11 cellular contexts compared by ENCODE assay signal in genomic region chr2:42924436-42924897, GRCh38.
DNase-seq lines count a peak whose midpoint lies in the region; TF ChIP-seq lines count a peak whose summit lies in the region.
"Had no signal": no experiment of that assay in that cellular context is flagged by ENCODE, and none has a peak within 500 bp of the region (broad histone marks: within the 10 kb centered on the region; RNA-seq: fewer than 3 reads in every experiment).

No MANE protein-coding gene starts in this region.

- no TSS peak for BruUV-seq in PC-9 (replicated peaks; lab: Mats Ljungman, UMichigan)

- H3K27ac ChIP-seq in ascending aorta (peak overlapping the region; percentile 97 to 98), left ventricle myocardium inferior (replicated peaks) (peak overlapping the region; percentile 92), prostate gland (peak overlapping the region; percentile 78 to 81), PC-9 (no peak overlapping the region)

- no peaks in the 10 kb centered on the region for H3K27me3 ChIP-seq in ascending aorta
- no peaks in the 10 kb centered on the region for H3K27me3 ChIP-seq in left ventricle myocardium inferior (ENCODE audit: low read depth)
- H3K27me3 ChIP-seq in prostate gland (replicated peaks; ENCODE audit: insufficient read depth) = no peaks in the 10 kb centered on the region
- H3K27me3 ChIP-seq in PC-9 (ENCODE audit: insufficient read depth, low read depth) = no peaks in the 10 kb centered on the region

- intact Hi-C loops in ascending aorta (cut with DNase I) (loop anchor here (2.0 kb wide), 2 partner anchors 38 to 96 kb away; no protein-coding TSS in a partner anchor), left ventricle myocardium inferior (cut with micrococcal nuclease) (loop anchor here (10.0 kb wide), 1 partner anchor 60 kb away; no protein-coding TSS in a partner anchor), prostate gland (cut with DNase I) (no loop called here), PC-9 (cut with micrococcal nuclease; ENCODE audit: unreplicated experiment) (no loop called here)

- H3K36me3 ChIP-seq in ascending aorta = no peaks in the 10 kb centered on the region
- no peaks in the 10 kb centered on the region for H3K36me3 ChIP-seq in left ventricle myocardium inferior
- H3K36me3 ChIP-seq in prostate gland = no peaks in the 10 kb centered on the region
- H3K36me3 ChIP-seq in PC-9 (ENCODE audit: low read depth) = no peaks in the 10 kb centered on the region

- peaks cover 35 to 92% of the 10 kb centered on the region in 2 donors for H3K4me1 ChIP-seq in ascending aorta
- H3K4me1 ChIP-seq in left ventricle myocardium inferior = peaks cover 84% of the 10 kb centered on the region
- H3K4me1 ChIP-seq in prostate gland (replicated peaks) = peaks cover 27% of the 10 kb centered on the region
- H3K4me1 ChIP-seq in PC-9 (replicated peaks; ENCODE audit: insufficient read depth) = peaks cover 21% of the 10 kb centered on the region

- H3K79me2 ChIP-seq in PC-9 (ENCODE audit: low read depth) = no peaks in the 10 kb centered on the region

- CTCF ChIA-PET in AG04449 (lab: Yijun Ruan, JAX) (interaction anchor here (0.9 to 13.3 kb wide), 9 partner anchors 8 to 305 kb away, joined by 3 to 126 read pairs (median 5); no protein-coding TSS in a partner anchor), PC-9 (lab: Charles Lee) (no interaction called here)

- no peak overlapping the region for H3K4me2 ChIP-seq in PC-9

- no peaks in the 10 kb centered on the region for H3K9me2 ChIP-seq in PC-9 (ENCODE audit: insufficient read depth)

- TF ChIP-seq CTCF in AG04449 (IDR thresholded peaks at IDR 0.05; ENCODE audit: insufficient read depth, low read length, missing control alignments) (no peak), ascending aorta (IDR thresholded peaks at IDR 0.05) (no peak), left ventricle myocardium inferior (IDR thresholded peaks at IDR 0.05; ENCODE audit: borderline replicate concordance) (no peak), prostate gland (IDR thresholded peaks at IDR 0.05) (no peak), PC-9 (conservative IDR thresholded peaks at IDR 0.05) (no peak)

- H3K9me3 ChIP-seq in ascending aorta = no peaks in the 10 kb centered on the region
- no peaks in the 10 kb centered on the region for H3K9me3 ChIP-seq in left ventricle myocardium inferior (replicated peaks)
- no peaks in the 10 kb centered on the region for H3K9me3 ChIP-seq in prostate gland
- H3K9me3 ChIP-seq in PC-9 (ENCODE audit: insufficient read depth, low read depth) = no peaks in the 10 kb centered on the region

- H3F3A ChIP-seq in PC-9 (ENCODE audit: insufficient read depth, low read depth) = no peaks in the 10 kb centered on the region

- no peak for DNase-seq in AG04449 (ENCODE audit: low read depth, low spot score)
- peak in 1 of 2 donors; percentile 82 for DNase-seq in ascending aorta (ENCODE audit: low spot score in 2 of 2)
- DNase-seq in left ventricle myocardium inferior = no peak
- no peak for DNase-seq in prostate gland (ENCODE audit: low spot score)
- no peak for DNase-seq in NCI-H748 treated with DMSO at 0.1 percent for 48 hours (lab: John Stamatoyannopoulos, UW)
- DNase-seq in PC-9 = no peak
- no peak for DNase-seq in NCI-H526 (lab: John Stamatoyannopoulos, UW)
- no peak for DNase-seq in stimulated activated CD4-positive, alpha-beta T cell treated with anti-CD3 and anti-CD28 coated beads, Interleukin-15, amount 100 ng/mL, for 24 hours
- DNase-seq: activated naive CD4-positive, alpha-beta T cell treated with anti-CD3 and anti-CD28 coated beads, Interleukin-2, amount 50 U/mL, for 16 hours; AML-193; NCI-H510A had no signal

- no peak overlapping the region for H2AFZ ChIP-seq in PC-9

- TF ChIP-seq POLR2A in prostate gland (IDR thresholded peaks at IDR 0.05) = no peak

- POLR2A ChIA-PET in AG04449 (lab: Yijun Ruan, JAX) (interaction anchor here (1.9 kb wide), 1 partner anchor 18 kb away, joined by 6 read pairs; no protein-coding TSS in a partner anchor), PC-9 (lab: Charles Lee; ENCODE audit: unreplicated experiment) (no interaction called here)

- WGBS in prostate gland = 16% methylated on average over 12 of the region's 12 CpGs

- no peaks in the 10 kb centered on the region for H4K20me1 ChIP-seq in PC-9 (ENCODE audit: insufficient read depth)

- H3K4me3 ChIP-seq in AG04449 (ENCODE audit: low read depth, low read length) (peak overlapping the region; percentile 18; the same call in 1 of the 2 replicates), ascending aorta (peak overlapping the region in 1 of 2 donors; percentile 29), left ventricle myocardium inferior (peak overlapping the region; percentile 34), prostate gland (no peak overlapping the region), PC-9 (no peak overlapping the region)

Comparison
In these comparisons a context has a peak if more than half of its experiments do, and no peak if none do; other contexts are left out.
1. H3K4me3 ChIP-seq: peak in AG04449 (single experiment) and left ventricle myocardium inferior (single experiment); none in prostate gland (0 of 2) and PC-9 (single experiment).
2. intact Hi-C loops: an anchor here in ascending aorta (2.0 kb wide) and left ventricle myocardium inferior (10.0 kb wide); none called in prostate gland and PC-9.